12 cellular contexts compared by ENCODE assay signal in the genomic region with DNA sequence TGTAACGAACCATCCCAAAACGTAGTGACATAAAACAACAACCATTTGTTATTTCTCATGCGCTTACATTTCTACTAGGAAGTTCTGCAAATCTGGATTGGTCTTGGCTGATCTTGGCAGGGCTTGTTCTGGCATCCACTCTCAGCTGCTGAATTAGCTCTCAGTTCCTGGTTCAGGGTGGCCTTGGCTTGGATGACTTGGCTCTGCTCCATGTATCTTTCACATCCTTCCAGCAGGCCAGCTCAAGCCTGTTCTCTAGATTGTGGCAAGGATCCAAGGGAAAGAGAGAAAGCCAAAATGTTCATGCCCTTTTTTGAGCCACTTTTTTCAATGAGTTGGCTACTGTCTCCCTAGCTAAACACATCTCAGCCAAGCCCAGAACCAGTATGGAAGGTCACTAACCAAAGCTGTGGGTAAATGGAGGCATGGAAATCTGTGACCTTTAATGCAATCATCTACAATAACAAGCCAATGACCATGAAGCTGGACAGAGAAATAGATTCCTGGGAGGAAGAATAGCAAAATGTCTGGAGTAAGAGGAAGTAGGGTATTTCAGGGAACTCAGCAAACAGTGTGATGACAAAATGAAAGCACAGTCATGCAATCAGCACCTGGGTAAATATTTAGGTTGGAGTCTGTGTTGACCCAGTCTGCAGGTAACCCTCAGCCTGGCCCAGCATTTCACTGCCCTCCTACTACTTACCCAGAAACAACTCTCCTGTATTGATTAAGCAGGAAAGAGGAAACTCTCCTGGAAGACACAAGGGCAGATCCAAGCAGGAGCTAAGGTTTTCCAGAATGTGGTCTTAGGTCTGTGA. TPM values are rescaled to one million over a fixed set of nuclear protein-coding genes. Genes with fewer than 3 reads are reported as not detected.
DNase-seq lines count a peak whose midpoint lies in the region; ATAC-seq and TF ChIP-seq lines count a peak whose summit lies in the region.
"Had no signal": no experiment of that assay in that cellular context is flagged by ENCODE, and none has a peak within 500 bp of the region (broad histone marks: within the 10 kb centered on the region; RNA-seq: fewer than 3 reads in every experiment).

No MANE protein-coding gene starts in this region.

- H3K79me2 ChIP-seq in mammary epithelial cell (ENCODE audit: insufficient read depth, low read length) (no peaks in the 10 kb centered on the region), trophoblast cell (ENCODE audit: control insufficient read depth, insufficient read depth, low read length, poor library complexity) (no peaks in the 10 kb centered on the region)

- H3K4ac ChIP-seq in trophoblast cell (ENCODE audit: low read depth, low read length), result no peak overlapping the region

- no peak overlapping the region for H2BK5ac ChIP-seq in trophoblast cell (ENCODE audit: low read depth, low read length, poor library complexity)

- no peaks in the 10 kb centered on the region for H3K79me1 ChIP-seq in trophoblast cell (ENCODE audit: low read length)

- no peak overlapping the region for H3K14ac ChIP-seq in trophoblast cell (ENCODE audit: low read length)

- H3K27me3 ChIP-seq in mammary epithelial cell (ENCODE audit: insufficient read depth, low read length), result no peaks in the 10 kb centered on the region
- no peaks in the 10 kb centered on the region for H3K27me3 ChIP-seq in trophoblast cell (ENCODE audit: insufficient read depth, low read length)
- H3K27me3 ChIP-seq in naive thymus-derived CD4-positive, alpha-beta T cell (ENCODE audit: control insufficient read depth in 2 of 2, insufficient read depth in 2 of 2, low read length in 2 of 2), result no peaks in the 10 kb centered on the region

- H3K4me1 Mint-ChIP-seq in MCF 10A (ENCODE audit: insufficient read depth, unreplicated experiment), result no peaks in the 10 kb centered on the region
- H3K4me1 Mint-ChIP-seq in naive thymus-derived CD4-positive, alpha-beta T cell, result no peaks in the 10 kb centered on the region
- H3K4me1 Mint-ChIP-seq: activated CD4-positive, alpha-beta T cell treated with anti-CD3 and anti-CD28 coated beads, Interleukin-2, amount 10 ng/mL, durations not matched to agents 24 days and 14 days had no signal

- H3K4me2 ChIP-seq in mammary epithelial cell (ENCODE audit: insufficient read depth, low read depth, low read length) (no peak overlapping the region), trophoblast cell (ENCODE audit: low read length) (no peak overlapping the region)
- H3K4me2 ChIP-seq: SK-N-SH had no signal

- H2AK5ac ChIP-seq in trophoblast cell (ENCODE audit: low read length), result no peak overlapping the region

- CTCF ChIA-PET in MCF 10A (lab: Yijun Ruan, JAX), result interaction anchor here (0.7 to 1.4 kb wide), 6 partner anchors 11 to 1191 kb away, joined by 3 to 6 read pairs (median 4); no protein-coding TSS in a partner anchor
- CTCF ChIA-PET in mammary epithelial cell (lab: Charles Lee; ENCODE audit: low non-redundant PET), result no interaction called here
- CTCF ChIA-PET in naive thymus-derived CD4-positive, alpha-beta T cell (lab: Charles Lee), result no interaction called here

- POLR2A ChIA-PET in MCF 10A (lab: Yijun Ruan, JAX), result interaction anchor here (0.6 to 0.7 kb wide), 2 partner anchors 67 to 100 kb away, joined by 3 read pairs; no protein-coding TSS in a partner anchor
- POLR2A ChIA-PET in naive thymus-derived CD4-positive, alpha-beta T cell (lab: Charles Lee), result no interaction called here

- no peak overlapping the region for H2BK12ac ChIP-seq in trophoblast cell (ENCODE audit: low read length)

- no peak overlapping the region for H3K27ac Mint-ChIP-seq in MCF 10A (ENCODE audit: low read depth, unreplicated experiment)
- H3K27ac Mint-ChIP-seq in naive thymus-derived CD4-positive, alpha-beta T cell, result no peak overlapping the region
- H3K27ac Mint-ChIP-seq: activated CD4-positive, alpha-beta T cell treated with anti-CD3 and anti-CD28 coated beads, Interleukin-2, amount 10 ng/mL, durations not matched to agents 24 days and 14 days; dendritic cell treated with granulocyte-macrophage colony-stimulating factor and Interleukin-4, amounts not matched to agents 40 ng/mL and 50 ng/mL, for 4 days had no signal

- in situ Hi-C loops in mammary epithelial cell (cut with MboI; ENCODE audit: low sequenced_read_pairs in 2 of 2), result no loop called here

- no peak overlapping the region for H2AFZ ChIP-seq in mammary epithelial cell (ENCODE audit: low read depth, low read length)
- H2AFZ ChIP-seq in trophoblast cell (ENCODE audit: insufficient read depth, low read length, poor library complexity), result no peak overlapping the region

- H4K20me1 ChIP-seq in mammary epithelial cell (ENCODE audit: insufficient read depth, low read length), result no peaks in the 10 kb centered on the region

- H3K4me1 ChIP-seq in mammary epithelial cell (ENCODE audit: insufficient read depth, low read length), result no peaks in the 10 kb centered on the region
- no peaks in the 10 kb centered on the region for H3K4me1 ChIP-seq in trophoblast cell (ENCODE audit: control insufficient read depth in 1 of 2, insufficient read depth in 2 of 2, low read length in 2 of 2)
- no peaks in the 10 kb centered on the region for H3K4me1 ChIP-seq in naive thymus-derived CD4-positive, alpha-beta T cell (ENCODE audit: control insufficient read depth in 2 of 2, insufficient read depth in 2 of 2, low read length in 2 of 2)

- peaks cover 7% of the 10 kb centered on the region for H3K9me3 ChIP-seq in mammary epithelial cell (replicated peaks; ENCODE audit: insufficient read depth, low read length)
- no peaks in the 10 kb centered on the region for H3K9me3 ChIP-seq in trophoblast cell (ENCODE audit: insufficient read depth, low read depth, low read length)
- no peaks in the 10 kb centered on the region for H3K9me3 ChIP-seq in naive thymus-derived CD4-positive, alpha-beta T cell (ENCODE audit: control insufficient read depth in 2 of 3, low read length in 3 of 3)
- H3K9me3 ChIP-seq: SK-N-SH had no signal

- 8% methylated on average over 3 of the region's 3 CpGs for WGBS in mammary epithelial cell (ENCODE audit: low coverage, missing lambda C conversion rate)
- WGBS in trophoblast cell (ENCODE audit: extremely low coverage, insufficient coverage, insufficient read length), result no CpG with 5 or more reads among the region's 3 CpGs

- dilution Hi-C loops in mammary epithelial cell (cut with HindIII; ENCODE audit: low sequenced_read_pairs), result no loop called here

- no peak overlapping the region for H4K8ac ChIP-seq in trophoblast cell (ENCODE audit: low read depth, low read length)

- peaks cover 14% of the 10 kb centered on the region for H3K9me3 Mint-ChIP-seq in MCF 10A (ENCODE audit: unreplicated experiment)
- H3K9me3 Mint-ChIP-seq in naive thymus-derived CD4-positive, alpha-beta T cell, result peaks cover 5 to 31% (median 11%) of the 10 kb centered on the region in 11 donors
- H3K9me3 Mint-ChIP-seq: activated CD4-positive, alpha-beta T cell treated with anti-CD3 and anti-CD28 coated beads, Interleukin-2, amount 10 ng/mL, durations not matched to agents 24 days and 14 days had no signal

- no peak overlapping the region for H3K9ac ChIP-seq in mammary epithelial cell (ENCODE audit: insufficient read depth, low read length)
- H3K9ac ChIP-seq in trophoblast cell (ENCODE audit: low read length), result no peak overlapping the region
- H3K9ac ChIP-seq: SK-N-SH had no signal

- H3K23ac ChIP-seq in trophoblast cell (ENCODE audit: low read length), result no peak overlapping the region

- no peak overlapping the region for H4K91ac ChIP-seq in trophoblast cell (ENCODE audit: low read depth, low read length)

- TF ChIP-seq CTCF in MCF 10A (IDR thresholded peaks at IDR 0.05; ENCODE audit: unreplicated experiment) (no peak), mammary epithelial cell (conservative IDR thresholded peaks at IDR 0.05 in 1 of 2, IDR thresholded peaks at IDR 0.05 in 1 of 2; ENCODE audit: extremely low read depth in 1 of 2, insufficient read depth in 1 of 2, low read depth in 1 of 2, low read length in 2 of 2) (no peak), GM20000 (IDR thresholded peaks at IDR 0.05; ENCODE audit: extremely low read depth, missing control alignments) (no peak)

- no peak overlapping the region for H3K4me3 Mint-ChIP-seq in MCF 10A (ENCODE audit: unreplicated experiment)
- H3K4me3 Mint-ChIP-seq in naive thymus-derived CD4-positive, alpha-beta T cell, result no peak overlapping the region
- H3K4me3 Mint-ChIP-seq: activated CD4-positive, alpha-beta T cell treated with anti-CD3 and anti-CD28 coated beads, Interleukin-2, amount 10 ng/mL, durations not matched to agents 24 days and 14 days; dendritic cell treated with granulocyte-macrophage colony-stimulating factor and Interleukin-4, amounts not matched to agents 40 ng/mL and 50 ng/mL, for 4 days had no signal

- no peak overlapping the region for H4K12ac ChIP-seq in trophoblast cell (ENCODE audit: low read depth, low read length)

- no peaks in the 10 kb centered on the region for H3K27me3 Mint-ChIP-seq in MCF 10A (ENCODE audit: insufficient read depth, unreplicated experiment)
- peaks cover 0 to 9% (median 0%) of the 10 kb centered on the region in 5 donors for H3K27me3 Mint-ChIP-seq in naive thymus-derived CD4-positive, alpha-beta T cell
- H3K27me3 Mint-ChIP-seq: activated CD4-positive, alpha-beta T cell treated with anti-CD3 and anti-CD28 coated beads, Interleukin-2, amount 10 ng/mL, durations not matched to agents 24 days and 14 days; dendritic cell treated with granulocyte-macrophage colony-stimulating factor and Interleukin-4, amounts not matched to agents 40 ng/mL and 50 ng/mL, for 4 days had no signal

- H2BK120ac ChIP-seq in trophoblast cell (ENCODE audit: insufficient read depth, low read length, poor library complexity), result no peak overlapping the region

- H3K36me3 Mint-ChIP-seq in MCF 10A (ENCODE audit: insufficient read depth, unreplicated experiment), result no peaks in the 10 kb centered on the region
- peaks cover 0 to 7% (median 0%) of the 10 kb centered on the region in 5 donors for H3K36me3 Mint-ChIP-seq in naive thymus-derived CD4-positive, alpha-beta T cell

- H3K4me3 ChIP-seq in mammary epithelial cell (replicated peaks in 1 of 3; ENCODE audit: insufficient read depth in 1 of 3, low read depth in 2 of 3, low read length in 3 of 3), result no peak overlapping the region
- H3K4me3 ChIP-seq in trophoblast cell (ENCODE audit: low read depth, low read length), result no peak overlapping the region
- no peak overlapping the region for H3K4me3 ChIP-seq in naive thymus-derived CD4-positive, alpha-beta T cell (ENCODE audit: low read length)

- no peak for ATAC-seq in naive thymus-derived CD4-positive, alpha-beta T cell

- H3K36me3 ChIP-seq in mammary epithelial cell (ENCODE audit: insufficient read depth, low read length), result no peaks in the 10 kb centered on the region
- H3K36me3 ChIP-seq in trophoblast cell (ENCODE audit: control insufficient read depth in 1 of 2, insufficient read depth in 2 of 2, low read length in 2 of 2), result no peaks in the 10 kb centered on the region
- no peaks in the 10 kb centered on the region for H3K36me3 ChIP-seq in naive thymus-derived CD4-positive, alpha-beta T cell (ENCODE audit: control insufficient read depth in 2 of 3, insufficient read depth in 3 of 3, low read length in 3 of 3)

- H3K27ac ChIP-seq in mammary epithelial cell (ENCODE audit: insufficient read depth, low read depth, low read length) (no peak overlapping the region), trophoblast cell (ENCODE audit: low read depth, low read length) (no peak overlapping the region)
- H3K27ac ChIP-seq in naive thymus-derived CD4-positive, alpha-beta T cell (ENCODE audit: low read depth, low read length), result no peak overlapping the region
- H3K27ac ChIP-seq: 22Rv1 had no signal

- intact Hi-C loops in MCF 10A (cut with micrococcal nuclease), result no loop called here
- intact Hi-C loops in mammary epithelial cell (cut with micrococcal nuclease), result no loop called here
- intact Hi-C loops in head of caudate nucleus (cut with DNase I), result no loop called here
- intact Hi-C loops in naive thymus-derived CD4-positive, alpha-beta T cell (cut with micrococcal nuclease), result no loop called here

- DNase-seq in MCF 10A (ENCODE audit: unreplicated experiment), result peak; percentile 51
- no peak for DNase-seq in mammary epithelial cell
- peak; percentile 34 for DNase-seq in RPMI8226
- DNase-seq in head of caudate nucleus, result peak in 22 of 42 donors; percentile 3 to 70 (median 28)
- DNase-seq in GM20000 (ENCODE audit: low spot score), result no peak
- no peak for DNase-seq in trophoblast cell
- DNase-seq in T-helper 9 cell, result no peak
- DNase-seq in naive thymus-derived CD4-positive, alpha-beta T cell, result no peak
- DNase-seq: activated CD4-positive, alpha-beta T cell treated with anti-CD3 and anti-CD28 coated beads, Interleukin-2, amount 10 ng/mL, durations not matched to agents 24 days and 14 days; SK-N-SH had no signal

- BruUV-seq in MCF 10A (replicated peaks; lab: Mats Ljungman, UMichigan) (no TSS peak), mammary epithelial cell (replicated peaks; lab: Mats Ljungman, UMichigan) (no TSS peak)

- no peak overlapping the region for H3K18ac ChIP-seq in trophoblast cell (ENCODE audit: low read length)

RNA-seq across cellular contexts. Expression of gene SNAP25, which starts 32.7 kb away (rescaled TPM):
- total RNA-seq in MCF 10A (2022) (not detected in 2 replicates), mammary epithelial cell (not detected)
- polyA plus RNA-seq in mammary epithelial cell, result not detected
- polyA minus RNA-seq in mammary epithelial cell, result not detected
- polyA plus RNA-seq in trophoblast cell (2013), result 2.4 and 2.8 TPM in 2 replicates
- total RNA-seq in naive thymus-derived CD4-positive, alpha-beta T cell, result under 1 TPM in 1 of 5 experiments, not detected in 4; 0.39 TPM
- polyA plus RNA-seq in naive thymus-derived CD4-positive, alpha-beta T cell, result under 1 TPM in 1 of 2 donors, not detected in 1; 0.11 TPM

Comparison
In these comparisons a context has a peak if more than half of its experiments do, and no peak if none do; other contexts are left out.
1. DNase-seq: peak in MCF 10A (single experiment), RPMI8226 (single experiment) and head of caudate nucleus (22 of 42); none in mammary epithelial cell (single experiment), GM20000 (single experiment), trophoblast cell (0 of 2), T-helper 9 cell (single experiment) and naive thymus-derived CD4-positive, alpha-beta T cell (0 of 9).